Comparison of ENCODE assay signal across 1 cellular context in the genomic region with DNA sequence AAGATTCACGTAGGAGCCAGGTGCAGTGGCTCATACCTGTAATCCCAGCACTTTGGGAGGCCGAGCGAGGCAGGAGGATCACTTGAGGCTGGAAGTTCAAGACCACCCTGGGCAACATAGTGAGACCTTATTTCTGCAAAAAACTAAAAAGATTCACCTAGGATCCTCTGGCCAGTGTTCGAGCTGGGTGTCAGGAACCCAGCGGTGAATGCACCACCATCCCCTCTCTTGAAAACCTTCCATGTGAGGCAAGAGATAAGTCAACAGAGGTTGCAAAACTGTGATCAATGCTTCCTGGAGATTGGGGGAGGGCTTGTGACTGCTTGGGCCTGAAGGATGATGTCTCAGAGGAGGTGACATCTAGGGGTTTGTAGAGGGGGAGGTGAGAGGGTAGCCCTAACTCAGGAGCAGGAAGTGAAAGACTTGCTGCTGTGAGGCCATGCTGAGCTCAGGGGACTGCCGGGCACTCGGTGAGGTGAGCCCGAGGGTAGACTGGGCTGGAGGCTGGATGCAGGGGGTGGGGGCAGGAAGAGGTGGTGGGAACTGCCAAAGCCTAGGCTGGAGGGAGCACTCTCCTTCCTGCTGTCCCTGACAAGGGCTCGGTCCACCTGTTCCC.
TF ChIP-seq lines count a peak whose summit lies in the region.

No MANE protein-coding gene starts in this region.

TF ChIP-seq in HepG2, 621 proteins besides CTCF, POLR2A, EP300 and RAD21 (continued from another document and continues in another):
- TF ChIP-seq, protein P1, sequence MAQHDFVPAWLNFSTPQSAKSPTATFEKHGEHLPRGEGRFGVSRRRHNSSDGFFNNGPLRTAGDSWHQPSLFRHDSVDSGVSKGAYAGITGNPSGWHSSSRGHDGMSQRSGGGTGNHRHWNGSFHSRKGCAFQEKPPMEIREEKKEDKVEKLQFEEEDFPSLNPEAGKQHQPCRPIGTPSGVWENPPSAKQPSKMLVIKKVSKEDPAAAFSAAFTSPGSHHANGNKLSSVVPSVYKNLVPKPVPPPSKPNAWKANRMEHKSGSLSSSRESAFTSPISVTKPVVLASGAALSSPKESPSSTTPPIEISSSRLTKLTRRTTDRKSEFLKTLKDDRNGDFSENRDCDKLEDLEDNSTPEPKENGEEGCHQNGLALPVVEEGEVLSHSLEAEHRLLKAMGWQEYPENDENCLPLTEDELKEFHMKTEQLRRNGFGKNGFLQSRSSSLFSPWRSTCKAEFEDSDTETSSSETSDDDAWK (CRISPR knock-in tag; IDR thresholded peaks at IDR 0.05): no peak
- TF ChIP-seq ZNF407 (CRISPR knock-in tag; IDR thresholded peaks at IDR 0.05; ENCODE audit: not compliant biosample characterization) (no peak), ZNF878 (CRISPR knock-in tag; IDR thresholded peaks at IDR 0.05) (peak; percentile 67; the same call in 1 of the 2 replicates), ZNF883 (CRISPR knock-in tag; IDR thresholded peaks at IDR 0.05; ENCODE audit: not compliant biosample characterization) (no peak), KLF9 (CRISPR knock-in tag; IDR thresholded peaks at IDR 0.05; ENCODE audit: low read depth) (peak; percentile 53; the same call in 1 of the 2 replicates), SPEN (CRISPR knock-in tag; IDR thresholded peaks at IDR 0.05; ENCODE audit: low read depth) (peak; percentile 70; the same call in 1 of the 2 replicates), SMAD9 (CRISPR knock-in tag; IDR thresholded peaks at IDR 0.05) (no peak), REXO4 (CRISPR knock-in tag; IDR thresholded peaks at IDR 0.05; ENCODE audit: borderline replicate concordance) (no peak), ZNF18 (CRISPR knock-in tag; IDR thresholded peaks at IDR 0.05; ENCODE audit: insufficient replicate concordance) (peak; percentile 66), ZMYM4 (CRISPR knock-in tag; IDR thresholded peaks at IDR 0.05) (peak; percentile 89), DNMT3B (CRISPR knock-in tag; conservative IDR thresholded peaks at IDR 0.05) (0 out of 2 replicates have a peak, but pooled peaks have one; percentile 88), CAMTA2 (CRISPR knock-in tag; IDR thresholded peaks at IDR 0.05; ENCODE audit: borderline replicate concordance) (no peak), FOXA3 (CRISPR knock-in tag; IDR thresholded peaks at IDR 0.05) (peak; percentile 100), ZNF747 (CRISPR knock-in tag; IDR thresholded peaks at IDR 0.05; ENCODE audit: borderline replicate concordance) (no peak), IKZF5 (CRISPR knock-in tag; IDR thresholded peaks at IDR 0.05) (peak; percentile 87; the same call in 1 of the 2 replicates), BHLHE40 (IDR thresholded peaks at IDR 0.05; ENCODE audit: low read length) (peak; percentile 38; the same call in 1 of the 2 replicates), NCOR1 (IDR thresholded peaks at IDR 0.05; ENCODE audit: borderline replicate concordance, low read length) (no peak; the same call in 1 of the 2 replicates), SOX6 (IDR thresholded peaks at IDR 0.05) (no peak), SOX6 (CRISPR knock-in tag; IDR thresholded peaks at IDR 0.05) (peak; percentile 86), ZNF556 (CRISPR knock-in tag; IDR thresholded peaks at IDR 0.05; ENCODE audit: borderline replicate concordance) (peak; percentile 96), ELF4 (CRISPR knock-in tag; IDR thresholded peaks at IDR 0.05; ENCODE audit: borderline replicate concordance) (no peak), ZNF839 (CRISPR knock-in tag; IDR thresholded peaks at IDR 0.05; ENCODE audit: borderline replicate concordance) (no peak), CENPT (CRISPR knock-in tag; IDR thresholded peaks at IDR 0.05; ENCODE audit: low read depth) (no peak), E2F5 (CRISPR knock-in tag; conservative IDR thresholded peaks at IDR 0.05) (no peak), ATM (IDR thresholded peaks at IDR 0.05; ENCODE audit: borderline replicate concordance) (no peak), ZFP36L1 (CRISPR knock-in tag; IDR thresholded peaks at IDR 0.05) (no peak), CCAR2 (optimal IDR thresholded peaks at IDR 0.05; ENCODE audit: low read depth, low read length) (no peak), ZNF451 (CRISPR knock-in tag; IDR thresholded peaks at IDR 0.05) (no peak), BRCA1 (CRISPR knock-in tag; IDR thresholded peaks at IDR 0.05) (no peak), ZNF292 (CRISPR knock-in tag; IDR thresholded peaks at IDR 0.05; ENCODE audit: borderline replicate concordance, low read depth) (peak; percentile 18; the same call in 1 of the 2 replicates), ZNF354B (CRISPR knock-in tag; IDR thresholded peaks at IDR 0.05) (peak; percentile 86; the same call in 1 of the 2 replicates), NCOA2 (CRISPR knock-in tag; IDR thresholded peaks at IDR 0.05) (peak; percentile 91), PHF20 (CRISPR knock-in tag; IDR thresholded peaks at IDR 0.05) (no peak), TIGD3 (CRISPR knock-in tag; IDR thresholded peaks at IDR 0.05; ENCODE audit: borderline replicate concordance) (no peak), SMARCE1 (IDR thresholded peaks at IDR 0.05; ENCODE audit: borderline replicate concordance) (no peak), MEIS1 (CRISPR knock-in tag; IDR thresholded peaks at IDR 0.05; ENCODE audit: borderline replicate concordance) (peak; percentile 89; the same call in 1 of the 2 replicates), HCFC1 (IDR thresholded peaks at IDR 0.05; ENCODE audit: low read depth, low read length) (no peak), YY1 (IDR thresholded peaks at IDR 0.05; ENCODE audit: insufficient read depth, insufficient replicate concordance, low read depth, low read length) (peak; percentile 31), AHR (CRISPR knock-in tag; IDR thresholded peaks at IDR 0.05) (peak; percentile 48; the same call in 1 of the 2 replicates)
- TF ChIP-seq, protein P2, sequence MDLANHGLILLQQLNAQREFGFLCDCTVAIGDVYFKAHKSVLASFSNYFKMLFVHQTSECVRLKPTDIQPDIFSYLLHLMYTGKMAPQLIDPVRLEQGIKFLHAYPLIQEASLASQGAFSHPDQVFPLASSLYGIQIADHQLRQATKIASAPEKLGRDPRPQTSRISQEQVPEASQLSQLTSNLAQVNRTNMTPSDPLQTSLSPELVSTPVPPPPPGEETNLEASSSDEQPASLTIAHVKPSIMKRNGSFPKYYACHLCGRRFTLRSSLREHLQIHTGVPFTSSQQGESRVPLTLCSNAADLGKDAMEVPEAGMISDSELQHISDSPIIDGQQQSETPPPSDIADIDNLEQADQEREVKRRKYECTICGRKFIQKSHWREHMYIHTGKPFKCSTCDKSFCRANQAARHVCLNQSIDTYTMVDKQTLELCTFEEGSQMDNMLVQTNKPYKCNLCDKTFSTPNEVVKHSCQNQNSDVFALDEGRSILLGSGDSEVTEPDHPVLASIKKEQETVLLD (CRISPR knock-in tag; IDR thresholded peaks at IDR 0.05; ENCODE audit: low read depth): no peak
- TF ChIP-seq, protein P3, sequence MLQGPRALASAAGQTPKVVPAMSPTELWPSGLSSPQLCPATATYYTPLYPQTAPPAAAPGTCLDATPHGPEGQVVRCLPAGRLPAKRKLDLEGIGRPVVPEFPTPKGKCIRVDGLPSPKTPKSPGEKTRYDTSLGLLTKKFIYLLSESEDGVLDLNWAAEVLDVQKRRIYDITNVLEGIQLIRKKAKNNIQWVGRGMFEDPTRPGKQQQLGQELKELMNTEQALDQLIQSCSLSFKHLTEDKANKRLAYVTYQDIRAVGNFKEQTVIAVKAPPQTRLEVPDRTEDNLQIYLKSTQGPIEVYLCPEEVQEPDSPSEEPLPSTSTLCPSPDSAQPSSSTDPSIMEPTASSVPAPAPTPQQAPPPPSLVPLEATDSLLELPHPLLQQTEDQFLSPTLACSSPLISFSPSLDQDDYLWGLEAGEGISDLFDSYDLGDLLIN (CRISPR knock-in tag; IDR thresholded peaks at IDR 0.05; ENCODE audit: borderline replicate concordance): 0 out of 2 replicates have a peak, but pooled peaks have one; percentile 1
- TF ChIP-seq, protein P4, sequence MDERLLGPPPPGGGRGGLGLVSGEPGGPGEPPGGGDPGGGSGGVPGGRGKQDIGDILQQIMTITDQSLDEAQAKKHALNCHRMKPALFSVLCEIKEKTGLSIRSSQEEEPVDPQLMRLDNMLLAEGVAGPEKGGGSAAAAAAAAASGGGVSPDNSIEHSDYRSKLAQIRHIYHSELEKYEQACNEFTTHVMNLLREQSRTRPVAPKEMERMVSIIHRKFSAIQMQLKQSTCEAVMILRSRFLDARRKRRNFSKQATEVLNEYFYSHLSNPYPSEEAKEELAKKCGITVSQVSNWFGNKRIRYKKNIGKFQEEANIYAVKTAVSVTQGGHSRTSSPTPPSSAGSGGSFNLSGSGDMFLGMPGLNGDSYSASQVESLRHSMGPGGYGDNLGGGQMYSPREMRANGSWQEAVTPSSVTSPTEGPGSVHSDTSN (CRISPR knock-in tag; IDR thresholded peaks at IDR 0.05): 0 out of 2 replicates have a peak, but pooled peaks have one; percentile 8
